21 cellular contexts compared by ENCODE assay signal in the genomic region with DNA sequence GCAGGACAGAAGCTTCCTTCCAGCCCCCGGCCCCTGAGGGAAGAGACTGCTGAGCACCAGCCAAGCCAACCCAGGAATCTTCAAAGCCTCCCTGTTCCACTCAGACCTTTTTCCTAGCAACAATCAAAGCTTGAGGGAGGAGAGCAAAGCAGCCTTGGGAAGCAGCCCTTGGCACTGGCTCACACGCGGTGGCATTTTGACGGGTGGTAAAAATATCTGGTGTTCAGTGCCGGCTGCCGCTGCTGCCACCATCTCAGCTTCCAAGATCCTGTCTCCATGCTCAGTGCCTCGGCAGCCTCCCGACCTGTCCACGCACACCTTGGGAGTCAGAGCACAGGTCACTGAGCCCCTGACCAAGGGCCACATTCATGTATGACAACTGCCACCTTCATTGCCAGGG.
"Had no signal": no experiment of that assay in that cellular context is flagged by ENCODE, and none has a peak within 500 bp of the region (broad histone marks: within the 10 kb centered on the region; RNA-seq: fewer than 3 reads in every experiment).

No MANE protein-coding gene starts in this region.

- H3K36me3 ChIP-seq: ascending aorta, breast epithelium, spleen, upper lobe of right lung had no signal

- H3K4me1 ChIP-seq: ascending aorta, breast epithelium, spleen, upper lobe of right lung had no signal

- H3K9ac ChIP-seq: SK-N-SH had no signal

- H3K27me3 ChIP-seq: ascending aorta, breast epithelium, spleen, upper lobe of right lung had no signal

- H3K4me2 ChIP-seq: SK-N-SH had no signal

- ATAC-seq: activated naive CD8-positive, alpha-beta T cell treated with anti-CD3 and anti-CD28 coated beads, Interleukin-2, amount 50 U/mL, for 24 hours; upper lobe of right lung had no signal

- H3K27me3 Mint-ChIP-seq: activated naive CD8-positive, alpha-beta T cell treated with anti-CD3 and anti-CD28 coated beads, Interleukin-2, amount 50 U/mL, for 24 hours; naive B cell had no signal

- H3K4me3 ChIP-seq: ascending aorta, breast epithelium, spleen, upper lobe of right lung had no signal

- H3K4me3 Mint-ChIP-seq: activated CD4-positive, alpha-beta memory T cell treated with anti-CD3 and anti-CD28 coated beads, Interleukin-2, amount 10 ng/mL, durations not matched to agents 7 days and 5 days; activated CD4-positive, alpha-beta T cell treated with anti-CD3 and anti-CD28 coated beads, Interleukin-2, amount 10 ng/mL, durations not matched to agents 24 days and 14 days; activated naive CD8-positive, alpha-beta T cell treated with anti-CD3 and anti-CD28 coated beads, Interleukin-2, amount 50 U/mL, for 24 hours; memory B cell; naive B cell had no signal

- H3K36me3 Mint-ChIP-seq: memory B cell, naive B cell had no signal

- H3K27ac ChIP-seq: ascending aorta, breast epithelium, spleen, upper lobe of right lung had no signal

- DNase-seq: activated CD4-positive, alpha-beta memory T cell treated with anti-CD3 and anti-CD28 coated beads, Interleukin-2, amount 10 ng/mL, durations not matched to agents 7 days and 5 days; activated CD4-positive, alpha-beta T cell treated with anti-CD3 and anti-CD28 coated beads, Interleukin-2, amount 10 ng/mL, durations not matched to agents 24 days and 14 days; activated gamma-delta T cell; activated naive CD4-positive, alpha-beta T cell treated with anti-CD3 and anti-CD28 coated beads, Interleukin-2, amount 50 U/mL, for 16 hours; activated naive CD8-positive, alpha-beta T cell treated with anti-CD3 and anti-CD28 coated beads, Interleukin-2, amount 50 U/mL, for 24 hours; effector CD4-positive, alpha-beta T cell; erythroblast; foreskin fibroblast; hippocampal formation; kidney glomerular epithelial cell; naive B cell; retina; SK-N-SH; spleen; stimulated activated CD4-positive, alpha-beta T cell treated with anti-CD3 and anti-CD28 coated beads, Interleukin-4, amount 100 ng/mL, for 1 hour; stimulated activated naive CD4-positive, alpha-beta T cell; T-helper 2 cell; upper lobe of right lung had no signal

- H3K9me3 Mint-ChIP-seq: activated CD4-positive, alpha-beta memory T cell treated with anti-CD3 and anti-CD28 coated beads, Interleukin-2, amount 10 ng/mL, durations not matched to agents 7 days and 5 days; activated CD4-positive, alpha-beta T cell treated with anti-CD3 and anti-CD28 coated beads, Interleukin-2, amount 10 ng/mL, durations not matched to agents 24 days and 14 days; activated naive CD8-positive, alpha-beta T cell treated with anti-CD3 and anti-CD28 coated beads, Interleukin-2, amount 50 U/mL, for 24 hours; memory B cell; naive B cell had no signal

- H3K9me3 ChIP-seq: ascending aorta, breast epithelium, SK-N-SH, spleen, upper lobe of right lung had no signal

- H3K27ac Mint-ChIP-seq: activated CD4-positive, alpha-beta memory T cell treated with anti-CD3 and anti-CD28 coated beads, Interleukin-2, amount 10 ng/mL, durations not matched to agents 7 days and 5 days; activated CD4-positive, alpha-beta T cell treated with anti-CD3 and anti-CD28 coated beads, Interleukin-2, amount 10 ng/mL, durations not matched to agents 24 days and 14 days; activated naive CD8-positive, alpha-beta T cell treated with anti-CD3 and anti-CD28 coated beads, Interleukin-2, amount 50 U/mL, for 24 hours; memory B cell had no signal

- H3K4me1 Mint-ChIP-seq: activated CD4-positive, alpha-beta memory T cell treated with anti-CD3 and anti-CD28 coated beads, Interleukin-2, amount 10 ng/mL, durations not matched to agents 7 days and 5 days; activated naive CD8-positive, alpha-beta T cell treated with anti-CD3 and anti-CD28 coated beads, Interleukin-2, amount 50 U/mL, for 24 hours; memory B cell; naive B cell had no signal
